Comparison of ENCODE assay signal across 10 cellular contexts in genomic region chr7:117219485-117219884, GRCh38.
DNase-seq lines count a peak whose midpoint lies in the region; ATAC-seq and TF ChIP-seq lines count a peak whose summit lies in the region.
"Had no signal": no experiment of that assay in that cellular context is flagged by ENCODE, and none has a peak within 500 bp of the region (broad histone marks: within the 10 kb centered on the region; RNA-seq: fewer than 3 reads in every experiment).

No MANE protein-coding gene starts in this region.

- H3K27ac Mint-ChIP-seq in activated T-helper 17 cell treated with anti-CD3 and anti-CD28 coated beads, Interleukin-2, amount 50 U/mL, for 72 hours = no peak overlapping the region

- CTCF ChIA-PET in GM10248 (lab: Yijun Ruan, JAX) = interaction anchor here (1.0 to 2.4 kb wide), 6 partner anchors 9 to 493 kb away, joined by 3 to 7 read pairs (median 3); no protein-coding TSS in a partner anchor

- no peak overlapping the region for H3K4me3 Mint-ChIP-seq in activated T-helper 17 cell treated with anti-CD3 and anti-CD28 coated beads, Interleukin-2, amount 50 U/mL, for 72 hours

- no peaks in the 10 kb centered on the region for H3K27me3 Mint-ChIP-seq in activated T-helper 17 cell treated with anti-CD3 and anti-CD28 coated beads, Interleukin-2, amount 50 U/mL, for 72 hours

- no peak for TF ChIP-seq CTCF in GM10248 (IDR thresholded peaks at IDR 0.05; ENCODE audit: control extremely low read depth, extremely low read depth, low read depth, missing control alignments)

- H3K9me3 Mint-ChIP-seq in activated T-helper 17 cell treated with anti-CD3 and anti-CD28 coated beads, Interleukin-2, amount 50 U/mL, for 72 hours = no peaks in the 10 kb centered on the region

- DNase-seq in AG08395 (ENCODE audit: low spot score) = peak; percentile 41
- DNase-seq in glomerular visceral epithelial cell (ENCODE audit: extremely low spot score) = peak; percentile 7
- DNase-seq in NCI-H2196 (lab: John Stamatoyannopoulos, UW; ENCODE audit: unreplicated experiment) = no peak
- DNase-seq in SIG-M5 (lab: John Stamatoyannopoulos, UW) = no peak
- no peak for DNase-seq in GM10248 (ENCODE audit: extremely low spot score)
- DNase-seq in activated CD4-positive, alpha-beta T cell treated with anti-CD3 and anti-CD28 coated beads, Interleukin-2, amount 50 U/mL, for 4 hours = no peak
- DNase-seq: activated CD8-positive, alpha-beta memory T cell treated with anti-CD3 and anti-CD28 coated beads, Interleukin-2, amount 50 U/mL, for 48 hours; NCI-H1048 had no signal

- POLR2A ChIA-PET in GM10248 (lab: Yijun Ruan, JAX) = no interaction called here

- peak; percentile 70 for ATAC-seq in GM19463 (IDR thresholded peaks at IDR 0.05; ENCODE audit: unreplicated experiment)
- ATAC-seq in activated T-helper 17 cell treated with anti-CD3 and anti-CD28 coated beads, Interleukin-2, amount 50 U/mL, for 72 hours (replicated peaks) = peak; percentile 57

- no peaks in the 10 kb centered on the region for H3K4me1 Mint-ChIP-seq in activated T-helper 17 cell treated with anti-CD3 and anti-CD28 coated beads, Interleukin-2, amount 50 U/mL, for 72 hours

- peaks cover 8% of the 10 kb centered on the region for H3K36me3 Mint-ChIP-seq in activated T-helper 17 cell treated with anti-CD3 and anti-CD28 coated beads, Interleukin-2, amount 50 U/mL, for 72 hours (ENCODE audit: low read depth)

Comparison
In these comparisons a context has a peak if more than half of its experiments do, and no peak if none do; other contexts are left out.
1. DNase-seq: peak in AG08395 (single experiment) and glomerular visceral epithelial cell (single experiment); none in NCI-H2196 (single experiment), SIG-M5 (single experiment), GM10248 (single experiment) and activated CD4-positive, alpha-beta T cell treated with anti-CD3 and anti-CD28 coated beads, Interleukin-2, amount 50 U/mL, for 4 hours (0 of 2).